Comparison of ENCODE assay signal across 22 cellular contexts in genomic region chr7:6675807-6676405, GRCh38. TPM values are rescaled to one million over a fixed set of nuclear protein-coding genes. Genes with fewer than 3 reads are reported as not detected.
DNase-seq lines count a peak whose midpoint lies in the region; ATAC-seq, FAIRE-seq and TF ChIP-seq lines count a peak whose summit lies in the region.
"Had no signal": no experiment of that assay in that cellular context is flagged by ENCODE, and none has a peak within 500 bp of the region (broad histone marks: within the 10 kb centered on the region; RNA-seq: fewer than 3 reads in every experiment).

No MANE protein-coding gene starts in this region.

- no peak for TF ChIP-seq POLR2A in right lobe of liver (IDR thresholded peaks at IDR 0.05)

- H3K27ac Mint-ChIP-seq in endodermal cell (no peak overlapping the region), MCF 10A (ENCODE audit: low read depth, unreplicated experiment) (no peak overlapping the region)
- H3K27ac Mint-ChIP-seq: CD14-positive monocyte had no signal

- ATAC-seq in right lobe of liver: no peak
- ATAC-seq: Panc1, SK-N-SH treated with all-trans-retinoic acid at 6 μM for 48 hours had no signal

- H3K9ac ChIP-seq in liver (ENCODE audit: low read depth in 1 of 2, low read length in 2 of 2) (no peak overlapping the region), endodermal cell (ENCODE audit: extremely low read depth, low read length, poor library complexity, severe bottlenecking) (no peak overlapping the region)

- H3K9me3 ChIP-seq in liver (ENCODE audit: control insufficient read depth in 4 of 4, low read length in 3 of 4) (peaks cover 47 to 74% (median 51%) of the 10 kb centered on the region in 4 donors), right lobe of liver (peaks cover 0 to 65% (median 23%) of the 10 kb centered on the region in 4 donors), endodermal cell (ENCODE audit: control insufficient read depth, low read length) (peaks cover 82% of the 10 kb centered on the region)

- POLR2A ChIA-PET in MCF 10A (lab: Yijun Ruan, JAX): no interaction called here

- H3K27me3 ChIP-seq in liver (ENCODE audit: control insufficient read depth in 4 of 4, insufficient read depth in 4 of 4, low read length in 3 of 4) (no peaks in the 10 kb centered on the region), right lobe of liver (no peaks in the 10 kb centered on the region), endodermal cell (ENCODE audit: control insufficient read depth, insufficient read depth, low read length, poor library complexity, severe bottlenecking) (no peaks in the 10 kb centered on the region)

- intact Hi-C loops in right lobe of liver (cut with DNase I): no loop called here
- intact Hi-C loops in MCF 10A (cut with micrococcal nuclease): no loop called here

- H3K27me3 Mint-ChIP-seq in endodermal cell (ENCODE audit: insufficient read depth) (peaks cover 6% of the 10 kb centered on the region), MCF 10A (ENCODE audit: insufficient read depth, unreplicated experiment) (no peaks in the 10 kb centered on the region)
- H3K27me3 Mint-ChIP-seq: IgD-negative memory B cell had no signal

- BruUV-seq in MCF 10A (replicated peaks; lab: Mats Ljungman, UMichigan): no TSS peak

- no peaks in the 10 kb centered on the region for H3K4me1 Mint-ChIP-seq in endodermal cell
- H3K4me1 Mint-ChIP-seq in MCF 10A (ENCODE audit: insufficient read depth, unreplicated experiment): no peaks in the 10 kb centered on the region
- H3K4me1 Mint-ChIP-seq: CD14-positive monocyte, IgD-negative memory B cell had no signal

- peak overlapping the region in 2 of 3 donors; percentile 26 to 28 for H3K4me3 ChIP-seq in liver (ENCODE audit: low read depth in 1 of 3, low read length in 3 of 3)
- no peak overlapping the region for H3K4me3 ChIP-seq in right lobe of liver
- H3K4me3 ChIP-seq in endodermal cell (ENCODE audit: low read length): peak overlapping the region; percentile 72

- DNase-seq in right lobe of liver (no peak), NAMALWA (ENCODE audit: low spot score) (peak; percentile 33), endodermal cell (no peak), urothelium cell line (ENCODE audit: low spot score) (no peak), MCF 10A (ENCODE audit: unreplicated experiment) (no peak), NCI-H1105 treated with DMSO at 0.1 percent for 48 hours (lab: John Stamatoyannopoulos, UW) (no peak), iPS-NIHi11 (ENCODE audit: low spot score) (no peak)
- DNase-seq: DND-41, MM.1S, NCI-H1092, NCI-H2029 treated with DMSO at 0.1 percent for 48 hours, NCI-H226, NCI-H524, NCI-H82 had no signal

- CTCF ChIA-PET in MCF 10A (lab: Yijun Ruan, JAX): no interaction called here

- no peak overlapping the region for H3K4me3 Mint-ChIP-seq in endodermal cell
- H3K4me3 Mint-ChIP-seq in MCF 10A (ENCODE audit: unreplicated experiment): no peak overlapping the region
- H3K4me3 Mint-ChIP-seq: CD14-positive monocyte, IgD-negative memory B cell had no signal

- H3K36me3 Mint-ChIP-seq in endodermal cell (ENCODE audit: low read depth) (peaks cover 30% of the 10 kb centered on the region), MCF 10A (ENCODE audit: insufficient read depth, unreplicated experiment) (peaks cover 7% of the 10 kb centered on the region)
- H3K36me3 Mint-ChIP-seq: CD14-positive monocyte had no signal

- H3K36me3 ChIP-seq in liver (ENCODE audit: control insufficient read depth in 4 of 4, insufficient read depth in 3 of 4, low read depth in 1 of 4, low read length in 3 of 4) (no peaks in the 10 kb centered on the region), right lobe of liver (no peaks in the 10 kb centered on the region), endodermal cell (ENCODE audit: control insufficient read depth, insufficient read depth, low read length) (peaks cover 17% of the 10 kb centered on the region)

- H3K4me1 ChIP-seq in liver (ENCODE audit: control insufficient read depth in 4 of 4, insufficient read depth in 4 of 4, low read length in 3 of 4) (no peaks in the 10 kb centered on the region), right lobe of liver (no peaks in the 10 kb centered on the region), endodermal cell (ENCODE audit: control insufficient read depth, insufficient read depth, low read length) (no peaks in the 10 kb centered on the region)

- FAIRE-seq in urothelium cell line (lab: Jason Lieb, UNC): peak; percentile 92
- FAIRE-seq: D721Med, GM12892, H54 had no signal

- WGBS in liver: 92% methylated on average over 1 of the region's 1 CpG
- no CpG with 5 or more reads among the region's 1 CpG for WGBS in right lobe of liver (ENCODE audit: insufficient coverage, low coverage, low lambda C conversion rate, missing lambda C conversion rate)
- WGBS in endodermal cell (ENCODE audit: insufficient coverage in 1 of 2, insufficient read length in 1 of 2), 2 experiments: 83% methylated on average over 1 of the region's 1 CpG; no CpG with 5 or more reads in 1 of the 2 experiments

- peaks cover 93% of the 10 kb centered on the region for H3K9me3 Mint-ChIP-seq in endodermal cell
- peaks cover 34% of the 10 kb centered on the region for H3K9me3 Mint-ChIP-seq in MCF 10A (ENCODE audit: unreplicated experiment)

- TF ChIP-seq CTCF in liver (IDR thresholded peaks at IDR 0.05; ENCODE audit: low read depth, low read length, missing input control): no peak
- TF ChIP-seq CTCF in right lobe of liver (IDR thresholded peaks at IDR 0.05): no peak
- TF ChIP-seq CTCF in endodermal cell (conservative IDR thresholded peaks at IDR 0.05): no peak
- no peak for TF ChIP-seq CTCF in MCF 10A (IDR thresholded peaks at IDR 0.05; ENCODE audit: unreplicated experiment)

- H3K27ac ChIP-seq in liver (ENCODE audit: low read depth in 1 of 2, low read length in 2 of 2): no peak overlapping the region
- H3K27ac ChIP-seq in right lobe of liver: no peak overlapping the region
- H3K27ac ChIP-seq in endodermal cell (ENCODE audit: low read depth, low read length): no peak overlapping the region

- no peak for TF ChIP-seq RAD21 in liver (IDR thresholded peaks at IDR 0.05)

TF ChIP-seq in liver, 16 proteins besides CTCF, POLR2A, EP300 and RAD21 (continues in another document):
- no peak for TF ChIP-seq MAX (IDR thresholded peaks at IDR 0.05)
- TF ChIP-seq TAF1 (conservative IDR thresholded peaks at IDR 0.05): no peak
- no peak for TF ChIP-seq FOXA2 (IDR thresholded peaks at IDR 0.05)
- TF ChIP-seq HNF4G (IDR thresholded peaks at IDR 0.05): no peak
- no peak for TF ChIP-seq YY1 (IDR thresholded peaks at IDR 0.05)
- no peak for TF ChIP-seq RXRA (IDR thresholded peaks at IDR 0.05)
- no peak for TF ChIP-seq SP1 (IDR thresholded peaks at IDR 0.05)
- no peak for TF ChIP-seq NR2F2 (IDR thresholded peaks at IDR 0.05)
- TF ChIP-seq JUND (IDR thresholded peaks at IDR 0.05): no peak
- TF ChIP-seq REST (IDR thresholded peaks at IDR 0.05): no peak
- no peak for TF ChIP-seq ATF3 (IDR thresholded peaks at IDR 0.05)
- TF ChIP-seq FOXA1 (IDR thresholded peaks at IDR 0.05): no peak
- no peak for TF ChIP-seq HNF4A (conservative IDR thresholded peaks at IDR 0.05)
- no peak for TF ChIP-seq GABPA (IDR thresholded peaks at IDR 0.05 in 1 of 2, conservative IDR thresholded peaks at IDR 0.05 in 1 of 2)

RNA-seq across cellular contexts. Expression of gene ZNF12, which starts 30.8 kb away (rescaled TPM):
- total RNA-seq in liver (1 to 10 TPM; 9.5 to 9.9 TPM), right lobe of liver (10 to 100 TPM in 4 of 6 experiments, 1 to 10 TPM in 2; 5.4 to 11.1 (median 10.5) TPM), endodermal cell (10 to 100 TPM; 24.2 to 29.4 TPM), MCF 10A (2022) (22.1 and 22.4 TPM in 2 replicates)
- 1 to 10 TPM; 4.4 to 5.8 TPM for polyA plus RNA-seq in liver
- 20.5 TPM for polyA plus RNA-seq in endodermal cell (2013, experiment 1 of 2)
- polyA plus RNA-seq in endodermal cell (2013, experiment 2 of 2): 19.9 TPM

RNA-seq across cellular contexts. Expression of gene ZNF316, which starts 38.8 kb away (rescaled TPM):
- total RNA-seq in liver: 10 to 100 TPM in 1 of 2 donors, 1 to 10 TPM in 1; 8.9 to 14.3 TPM
- 1 to 10 TPM in 1 of 2 donors, under 1 TPM in 1; 0.35 to 5.4 TPM for polyA plus RNA-seq in liver
- total RNA-seq in right lobe of liver: 10 to 100 TPM in 4 of 6 experiments, 1 to 10 TPM in 2; 9.5 to 25.1 (median 15.2) TPM
- total RNA-seq in endodermal cell: 10 to 100 TPM; 21.4 to 29.6 TPM
- 33.6 TPM for polyA plus RNA-seq in endodermal cell (2013, experiment 1 of 2)
- 24.9 TPM for polyA plus RNA-seq in endodermal cell (2013, experiment 2 of 2)
- 26.1 and 27.1 TPM in 2 replicates for total RNA-seq in MCF 10A (2022)

Comparison
In these comparisons a context has a peak if more than half of its experiments do, and no peak if none do; other contexts are left out.
1. H3K4me3 ChIP-seq: peak in liver (2 of 3) and endodermal cell (single experiment); none in right lobe of liver (0 of 3).